ENCODE assay signal across 17 cellular contexts in genomic region chr19:3054265-3054971, GRCh38. TPM values are rescaled to one million over a fixed set of nuclear protein-coding genes. Genes with fewer than 3 reads are reported as not detected.
A peak's percentile ranks its signal among the peaks of the same experiment; 100 is the strongest.
DNase-seq lines count a peak whose midpoint lies in the region; ATAC-seq and TF ChIP-seq lines count a peak whose summit lies in the region.
"Had no signal": no experiment of that assay in that cellular context is flagged by ENCODE, and none has a peak within 500 bp of the region (broad histone marks: within the 10 kb centered on the region; RNA-seq: fewer than 3 reads in every experiment).

No MANE protein-coding gene starts in this region.

- in situ Hi-C loops in GM13976 (cut with MboI; ENCODE audit: low sequenced_read_pairs, unreplicated experiment), result no loop called here

- no peak overlapping the region for H3K4me2 ChIP-seq in hepatocyte

- no peaks in the 10 kb centered on the region for H3K9me2 ChIP-seq in hepatocyte (replicated peaks; ENCODE audit: insufficient read depth)

- peak overlapping the region; percentile 61 for H3K27ac ChIP-seq in hepatocyte
- H3K27ac ChIP-seq: HL-60 had no signal

- no peaks in the 10 kb centered on the region for H3K27me3 Mint-ChIP-seq in natural killer cell (ENCODE audit: low read depth in 2 of 2)
- no peaks in the 10 kb centered on the region for H3K27me3 Mint-ChIP-seq in natural killer cell treated with Interleukin-12 subunit alpha and Interleukin-12 subunit beta and Interleukin-15 and Interleukin-18, amount 100 ng/mL, for 72 hours
- no peaks in the 10 kb centered on the region for H3K27me3 Mint-ChIP-seq in activated T-helper 2 cell treated with anti-CD3 and anti-CD28 coated beads, Interferon-gamma antibody, Interleukin-2, Interleukin-4, amounts not matched to agents 10 μg/mL and 5 μg/mL and 100 μg/mL, durations not matched to agents 14 hours and 24 hours and 36 hours (ENCODE audit: low read depth)

- no peaks in the 10 kb centered on the region for H3K36me3 ChIP-seq in hepatocyte (replicated peaks; ENCODE audit: insufficient read depth, low read depth)

- H3K79me2 ChIP-seq in hepatocyte, result peaks cover 22% of the 10 kb centered on the region

- peaks cover 5 to 38% of the 10 kb centered on the region in 2 donors for H3K4me1 Mint-ChIP-seq in natural killer cell
- H3K4me1 Mint-ChIP-seq in natural killer cell treated with Interleukin-12 subunit alpha and Interleukin-12 subunit beta and Interleukin-15 and Interleukin-18, amount 100 ng/mL, for 72 hours (ENCODE audit: low read depth in 2 of 2), result peaks cover 6 to 16% of the 10 kb centered on the region in 2 donors
- peaks cover 17% of the 10 kb centered on the region for H3K4me1 Mint-ChIP-seq in activated T-helper 2 cell treated with anti-CD3 and anti-CD28 coated beads, Interferon-gamma antibody, Interleukin-2, Interleukin-4, amounts not matched to agents 10 μg/mL and 5 μg/mL and 100 μg/mL, durations not matched to agents 14 hours and 24 hours and 36 hours (ENCODE audit: low read depth)

- no peak for DNase-seq in natural killer cell
- DNase-seq in natural killer cell treated with Interleukin-12 subunit alpha and Interleukin-12 subunit beta and Interleukin-15 and Interleukin-18, amount 100 ng/mL, for 72 hours (ENCODE audit: low spot score), result no peak
- DNase-seq in activated T-helper 2 cell treated with anti-CD3 and anti-CD28 coated beads, Interferon-gamma antibody, Interleukin-2, Interleukin-4, amounts not matched to agents 10 μg/mL and 5 μg/mL and 100 μg/mL, durations not matched to agents 14 hours and 24 hours and 36 hours (ENCODE audit: low spot score), result no peak
- DNase-seq in hepatocyte (ENCODE audit: low spot score), result no peak
- DNase-seq in NCI-H524 treated with DMSO at 0.1 percent for 48 hours (lab: John Stamatoyannopoulos, UW), result no peak
- DNase-seq in GM13976 (ENCODE audit: low spot score), result no peak
- DNase-seq in SHP77 (lab: John Stamatoyannopoulos, UW), result no peak
- DNase-seq: amniotic stem cell; dorsolateral prefrontal cortex; foreskin fibroblast; NCI-H187; psoas muscle; SIG-M5; stimulated activated CD8-positive, alpha-beta memory T cell treated with anti-CD3 and anti-CD28 coated beads, Interleukin-4, amount 100 ng/mL, for 48 hours; upper lobe of left lung had no signal

- no peaks in the 10 kb centered on the region for H3K27me3 ChIP-seq in hepatocyte
- H3K27me3 ChIP-seq: dorsolateral prefrontal cortex, upper lobe of left lung had no signal

- H4K20me1 ChIP-seq in hepatocyte (ENCODE audit: insufficient read depth, poor library complexity, severe bottlenecking), result peaks cover 22% of the 10 kb centered on the region

- no peak overlapping the region for H3K4me3 ChIP-seq in hepatocyte
- H3K4me3 ChIP-seq: dorsolateral prefrontal cortex, psoas muscle, upper lobe of left lung had no signal

- H2AFZ ChIP-seq in hepatocyte, result no peak overlapping the region

- no peaks in the 10 kb centered on the region for H3K9me3 Mint-ChIP-seq in natural killer cell
- H3K9me3 Mint-ChIP-seq in natural killer cell treated with Interleukin-12 subunit alpha and Interleukin-12 subunit beta and Interleukin-15 and Interleukin-18, amount 100 ng/mL, for 72 hours, result no peaks in the 10 kb centered on the region
- no peaks in the 10 kb centered on the region for H3K9me3 Mint-ChIP-seq in activated T-helper 2 cell treated with anti-CD3 and anti-CD28 coated beads, Interferon-gamma antibody, Interleukin-2, Interleukin-4, amounts not matched to agents 10 μg/mL and 5 μg/mL and 100 μg/mL, durations not matched to agents 14 hours and 24 hours and 36 hours

- H3K9me3 ChIP-seq in hepatocyte (ENCODE audit: low read depth), result no peaks in the 10 kb centered on the region
- H3K9me3 ChIP-seq: psoas muscle, upper lobe of left lung had no signal

- H3K36me3 Mint-ChIP-seq in natural killer cell, result no peaks in the 10 kb centered on the region
- no peaks in the 10 kb centered on the region for H3K36me3 Mint-ChIP-seq in natural killer cell treated with Interleukin-12 subunit alpha and Interleukin-12 subunit beta and Interleukin-15 and Interleukin-18, amount 100 ng/mL, for 72 hours
- H3K36me3 Mint-ChIP-seq in activated T-helper 2 cell treated with anti-CD3 and anti-CD28 coated beads, Interferon-gamma antibody, Interleukin-2, Interleukin-4, amounts not matched to agents 10 μg/mL and 5 μg/mL and 100 μg/mL, durations not matched to agents 14 hours and 24 hours and 36 hours (ENCODE audit: low read depth), result peaks cover 51% of the 10 kb centered on the region

- 86% methylated on average over 4 of the region's 4 CpGs for WGBS in hepatocyte (ENCODE audit: low lambda C conversion rate, missing lambda C conversion rate)

- peak overlapping the region in 1 of 2 donors; percentile 31 for H3K27ac Mint-ChIP-seq in natural killer cell
- H3K27ac Mint-ChIP-seq in natural killer cell treated with Interleukin-12 subunit alpha and Interleukin-12 subunit beta and Interleukin-15 and Interleukin-18, amount 100 ng/mL, for 72 hours, result peak overlapping the region in 1 of 2 donors; percentile 16
- H3K27ac Mint-ChIP-seq in activated T-helper 2 cell treated with anti-CD3 and anti-CD28 coated beads, Interferon-gamma antibody, Interleukin-2, Interleukin-4, amounts not matched to agents 10 μg/mL and 5 μg/mL and 100 μg/mL, durations not matched to agents 14 hours and 24 hours and 36 hours, result peak overlapping the region; percentile 42

- no peak for ATAC-seq in natural killer cell
- no peak for ATAC-seq in natural killer cell treated with Interleukin-12 subunit alpha and Interleukin-12 subunit beta and Interleukin-15 and Interleukin-18, amount 100 ng/mL, for 72 hours
- no peak for ATAC-seq in HG02623 (IDR thresholded peaks at IDR 0.05; ENCODE audit: unreplicated experiment)
- ATAC-seq: psoas muscle had no signal

- H3K4me3 Mint-ChIP-seq in natural killer cell, result peak overlapping the region; percentile 26
- no peak overlapping the region for H3K4me3 Mint-ChIP-seq in natural killer cell treated with Interleukin-12 subunit alpha and Interleukin-12 subunit beta and Interleukin-15 and Interleukin-18, amount 100 ng/mL, for 72 hours
- H3K4me3 Mint-ChIP-seq in activated T-helper 2 cell treated with anti-CD3 and anti-CD28 coated beads, Interferon-gamma antibody, Interleukin-2, Interleukin-4, amounts not matched to agents 10 μg/mL and 5 μg/mL and 100 μg/mL, durations not matched to agents 14 hours and 24 hours and 36 hours (ENCODE audit: low read depth), result no peak overlapping the region

- H3K4me1 ChIP-seq in hepatocyte (ENCODE audit: insufficient read depth), result peaks cover 41% of the 10 kb centered on the region

- intact Hi-C loops in natural killer cell (cut with micrococcal nuclease), result no loop called here
- intact Hi-C loops in activated T-helper 2 cell treated with anti-CD3 and anti-CD28 coated beads, Interferon-gamma antibody, Interleukin-2, Interleukin-4, amounts not matched to agents 10 μg/mL and 5 μg/mL and 100 μg/mL, durations not matched to agents 14 hours and 24 hours and 36 hours (cut with micrococcal nuclease), result no loop called here

- TF ChIP-seq CTCF in natural killer cell (IDR thresholded peaks at IDR 0.05) (no peak), hepatocyte (IDR thresholded peaks at IDR 0.05; ENCODE audit: poor library complexity) (no peak), GM13976 (IDR thresholded peaks at IDR 0.05; ENCODE audit: borderline replicate concordance, control extremely low read depth, extremely low read depth, insufficient read depth, missing control alignments) (no peak)

RNA-seq across cellular contexts. Expression of gene TLE5, which starts 7.9 kb away (rescaled TPM):
- total RNA-seq in natural killer cell (1,000 to 10,000 TPM in 1 of 3 donors, 100 to 1,000 TPM in 2; 943 to 1,012 (median 968) TPM), hepatocyte (241 and 260 TPM in 2 replicates)
- 100 to 1,000 TPM; 242 to 309 TPM for total RNA-seq in natural killer cell treated with Interleukin-12 subunit alpha and Interleukin-12 subunit beta and Interleukin-15 and Interleukin-18, amount 100 ng/mL, for 72 hours
- 428 and 432 TPM in 2 replicates for total RNA-seq in activated T-helper 2 cell treated with anti-CD3 and anti-CD28 coated beads, Interferon-gamma antibody, Interleukin-2, Interleukin-4, amounts not matched to agents 10 μg/mL and 5 μg/mL and 100 μg/mL, durations not matched to agents 14 hours and 24 hours and 36 hours
- polyA plus RNA-seq in hepatocyte, result 308 and 340 TPM in 2 replicates

RNA-seq across cellular contexts. Expression of gene TLE2, which starts 25.3 kb away (rescaled TPM):
- total RNA-seq in natural killer cell (1 to 10 TPM; 6.1 to 8.8 (median 8.2) TPM), hepatocyte (25.4 and 36.2 TPM in 2 replicates)
- total RNA-seq in natural killer cell treated with Interleukin-12 subunit alpha and Interleukin-12 subunit beta and Interleukin-15 and Interleukin-18, amount 100 ng/mL, for 72 hours, result 1 to 10 TPM; 1.3 to 3.2 TPM
- 2.2 and 2.4 TPM in 2 replicates for total RNA-seq in activated T-helper 2 cell treated with anti-CD3 and anti-CD28 coated beads, Interferon-gamma antibody, Interleukin-2, Interleukin-4, amounts not matched to agents 10 μg/mL and 5 μg/mL and 100 μg/mL, durations not matched to agents 14 hours and 24 hours and 36 hours
- polyA plus RNA-seq in hepatocyte, result 71.1 and 82.0 TPM in 2 replicates

RNA-seq across cellular contexts. Expression of gene GNA11, which starts 39.7 kb away (rescaled TPM):
- total RNA-seq in natural killer cell (under 1 TPM; 0.24 to 0.60 (median 0.29) TPM), hepatocyte (53.8 and 60.2 TPM in 2 replicates)
- 1 to 10 TPM in 1 of 2 donors, under 1 TPM in 1; 1.00 to 1.3 TPM for total RNA-seq in natural killer cell treated with Interleukin-12 subunit alpha and Interleukin-12 subunit beta and Interleukin-15 and Interleukin-18, amount 100 ng/mL, for 72 hours
- 5.6 and 7.1 TPM in 2 replicates for total RNA-seq in activated T-helper 2 cell treated with anti-CD3 and anti-CD28 coated beads, Interferon-gamma antibody, Interleukin-2, Interleukin-4, amounts not matched to agents 10 μg/mL and 5 μg/mL and 100 μg/mL, durations not matched to agents 14 hours and 24 hours and 36 hours
- polyA plus RNA-seq in hepatocyte, result 100 and 115 TPM in 2 replicates
